ENCODE assay signal across 25 cellular contexts in the genomic region with DNA sequence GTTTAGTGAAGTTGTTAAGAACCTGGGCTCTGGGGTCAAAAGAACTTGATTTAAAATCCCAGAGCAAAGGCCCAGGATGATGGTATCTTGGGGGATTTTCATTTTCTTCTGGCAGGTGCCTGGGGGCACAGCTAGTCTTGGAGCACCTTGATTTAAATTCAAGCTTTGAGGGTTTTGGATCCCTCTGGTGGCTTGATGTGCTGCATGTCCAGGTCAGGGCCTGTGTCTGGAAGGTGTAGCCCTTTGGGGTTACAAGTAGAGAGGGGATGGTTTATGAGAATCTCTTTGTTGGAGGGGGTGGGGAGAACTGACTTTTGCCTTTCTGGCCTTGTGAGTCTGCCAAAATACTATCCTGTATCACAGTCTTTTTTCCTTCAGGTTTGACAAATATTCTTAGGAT.
"Had no signal": no experiment of that assay in that cellular context is flagged by ENCODE, and none has a peak within 500 bp of the region (broad histone marks: within the 10 kb centered on the region; RNA-seq: fewer than 3 reads in every experiment).

No MANE protein-coding gene starts in this region.

- H3K9me3 Mint-ChIP-seq: activated naive CD4-positive, alpha-beta T cell treated with anti-CD3 and anti-CD28 coated beads for 36 hours; immature natural killer cell; memory B cell; neural progenitor cell had no signal

- H3K9ac ChIP-seq: neural progenitor cell had no signal

- H3K36me3 ChIP-seq: brain microvascular endothelial cell, neural progenitor cell, transverse colon, uterus had no signal

- H3K4me1 ChIP-seq: uterus had no signal

- H3K4me3 ChIP-seq: neural progenitor cell, transverse colon, uterus had no signal

- H3K27me3 Mint-ChIP-seq: activated CD4-positive, alpha-beta T cell treated with anti-CD3 and anti-CD28 coated beads for 36 hours; activated CD8-positive, alpha-beta memory T cell treated with anti-CD3 and anti-CD28 coated beads, Interleukin-2, amount 10 ng/mL, durations not matched to agents 7 days and 5 days; memory B cell; naive thymus-derived CD4-positive, alpha-beta T cell; progenitor cell of endocrine pancreas had no signal

- H2AFZ ChIP-seq: neural progenitor cell had no signal

- H3K27me3 ChIP-seq: brain microvascular endothelial cell, neural progenitor cell, transverse colon, uterus had no signal

- H3K27ac ChIP-seq: brain microvascular endothelial cell, neural progenitor cell, transverse colon, uterus had no signal

- H3K4me2 ChIP-seq: neural progenitor cell had no signal

- H3K27ac Mint-ChIP-seq: activated CD4-positive, alpha-beta T cell treated with anti-CD3 and anti-CD28 coated beads for 36 hours; activated CD8-positive, alpha-beta memory T cell treated with anti-CD3 and anti-CD28 coated beads, Interleukin-2, amount 10 ng/mL, durations not matched to agents 7 days and 5 days; activated naive CD4-positive, alpha-beta T cell treated with anti-CD3 and anti-CD28 coated beads for 36 hours; neural progenitor cell; progenitor cell of endocrine pancreas had no signal

- FAIRE-seq: colon, frontal cortex, TTC549 had no signal

- H3K4me3 Mint-ChIP-seq: activated CD4-positive, alpha-beta T cell treated with anti-CD3 and anti-CD28 coated beads for 36 hours; activated CD8-positive, alpha-beta memory T cell treated with anti-CD3 and anti-CD28 coated beads, Interleukin-2, amount 10 ng/mL, durations not matched to agents 7 days and 5 days; activated naive CD4-positive, alpha-beta T cell treated with anti-CD3 and anti-CD28 coated beads for 36 hours; immature natural killer cell; memory B cell; neural progenitor cell had no signal

- H3K9me3 ChIP-seq: transverse colon, uterus had no signal

- DNase-seq: activated CD4-positive, alpha-beta T cell treated with anti-CD3 and anti-CD28 coated beads for 36 hours; activated CD4-positive, alpha-beta T cell treated with anti-CD3 and anti-CD28 coated beads, Interleukin-2, amount 50 U/mL, for 48 hours; activated CD8-positive, alpha-beta memory T cell treated with anti-CD3 and anti-CD28 coated beads, Interleukin-2, amount 10 ng/mL, durations not matched to agents 7 days and 5 days; activated naive CD4-positive, alpha-beta T cell treated with anti-CD3 and anti-CD28 coated beads for 36 hours; activated T-cell treated with anti-CD3 and anti-CD28 coated beads, Interleukin-2, amount 50 U/mL, for 1 hour; aorta; brain microvascular endothelial cell; central memory CD4-positive, alpha-beta T cell; head of caudate nucleus; immature natural killer cell; kidney glomerular epithelial cell; left ventricle myocardium superior; naive thymus-derived CD4-positive, alpha-beta T cell; stimulated activated CD4-positive, alpha-beta T cell treated with anti-CD3 and anti-CD28 coated beads, Interleukin-12 subunit alpha, Interleukin-12 subunit beta, amount 100 ng/mL, for 4 hours; stimulated activated CD4-positive, alpha-beta T cell treated with anti-CD3 and anti-CD28 coated beads, Interleukin-1b, Interleukin-23, amount 100 ng/mL, for 48 hours; stimulated activated CD8-positive, alpha-beta memory T cell treated with anti-CD3 and anti-CD28 coated beads, Interleukin-4, amount 100 ng/mL, for 48 hours; stimulated activated naive CD4-positive, alpha-beta T cell treated with Interleukin-2 at 50 U/mL for 16 hours; transverse colon; uterus had no signal

- H3K4me1 Mint-ChIP-seq: neural progenitor cell had no signal

- H3K36me3 Mint-ChIP-seq: neural progenitor cell had no signal

- ATAC-seq: activated CD4-positive, alpha-beta T cell treated with anti-CD3 and anti-CD28 coated beads for 36 hours; activated CD8-positive, alpha-beta memory T cell treated with anti-CD3 and anti-CD28 coated beads, Interleukin-2, amount 10 ng/mL, durations not matched to agents 7 days and 5 days; left ventricle myocardium superior; naive thymus-derived CD4-positive, alpha-beta T cell had no signal
